ENCODE assay signal across 22 cellular contexts in the genomic region with DNA sequence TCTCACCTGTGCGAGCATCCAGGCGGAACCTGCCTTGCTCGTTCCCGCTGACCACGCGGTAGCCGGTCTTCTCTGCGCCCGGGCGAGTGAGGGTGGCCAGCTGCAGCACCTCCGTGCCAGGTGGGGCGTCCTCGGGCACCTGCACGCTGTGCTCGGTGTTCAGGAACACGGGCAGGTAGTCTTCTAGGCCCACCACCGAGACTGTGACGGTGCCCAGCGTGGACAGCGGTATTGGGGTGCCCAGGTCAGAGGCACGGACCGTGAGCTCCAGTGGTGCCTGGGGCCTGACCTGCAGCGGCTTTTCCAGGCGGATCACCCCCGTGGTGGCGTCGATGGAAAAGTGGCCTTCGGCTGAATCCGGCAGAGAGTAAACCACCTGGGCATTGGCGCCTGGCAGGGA. TPM values are rescaled to one million over a fixed set of nuclear protein-coding genes. Genes with fewer than 3 reads are reported as not detected.
DNase-seq lines count a peak whose midpoint lies in the region; ATAC-seq and TF ChIP-seq lines count a peak whose summit lies in the region.
"Had no signal": no experiment of that assay in that cellular context is flagged by ENCODE, and none has a peak within 500 bp of the region (broad histone marks: within the 10 kb centered on the region; RNA-seq: fewer than 3 reads in every experiment).

No MANE protein-coding gene starts in this region.

- intact Hi-C loops in esophagus muscularis mucosa (cut with DNase I) = no loop called here

- no CpG with 5 or more reads among the region's 30 CpGs for WGBS in neuronal stem cell (ENCODE audit: extremely low coverage in 2 of 2, insufficient read length in 2 of 2, insufficient replicate concordance in 1 of 2), 2 donors
- 91% methylated on average over 30 of the region's 30 CpGs; no CpG with 5 or more reads in 1 of the 2 donors for WGBS in upper lobe of left lung, 2 donors
- WGBS in esophagus muscularis mucosa = 88% methylated on average over 18 of the region's 30 CpGs

- H2AFZ ChIP-seq in neuronal stem cell (ENCODE audit: low read length) = no peak overlapping the region

- no peak overlapping the region for H3K4ac ChIP-seq in neuronal stem cell (ENCODE audit: low read length)

- peak overlapping the region; percentile 73 for H2AK5ac ChIP-seq in neuronal stem cell (ENCODE audit: low read depth, low read length)

- H3K36me3 Mint-ChIP-seq in naive thymus-derived CD8-positive, alpha-beta T cell = no peaks in the 10 kb centered on the region
- H3K36me3 Mint-ChIP-seq in HFFc6 (ENCODE audit: low read depth) = no peaks in the 10 kb centered on the region
- H3K36me3 Mint-ChIP-seq: CD14-positive monocyte; CD4-positive, CD25-positive, alpha-beta regulatory T cell; CD8-positive, alpha-beta T cell had no signal

- TF ChIP-seq POLR2A in upper lobe of left lung (IDR thresholded peaks at IDR 0.05) (no peak), esophagus muscularis mucosa (IDR thresholded peaks at IDR 0.05; ENCODE audit: low read depth) (no peak)

- DNase-seq in H7 = peak; percentile 27
- DNase-seq in RWPE1 (ENCODE audit: low spot score) = no peak
- no peak for DNase-seq in neuronal stem cell (ENCODE audit: low spot score)
- peak in 1 of 2 donors; percentile 63 for DNase-seq in upper lobe of left lung
- DNase-seq in naive thymus-derived CD8-positive, alpha-beta T cell = no peak
- no peak for DNase-seq in esophagus muscularis mucosa (ENCODE audit: extremely low spot score)
- DNase-seq in HFFc6 = no peak
- DNase-seq: 8988T; ACHN; BE2C; C1 segment of cervical spinal cord; Caco-2; Calu3; CD4-positive, CD25-positive, alpha-beta regulatory T cell; CD8-positive, alpha-beta T cell; DMS79 treated with DMSO at 0.1 percent for 48 hours; GDM1 had no signal

- no peak overlapping the region for H3K4me2 ChIP-seq in neuronal stem cell (ENCODE audit: insufficient read depth, low read length, poor library complexity, severe bottlenecking)
- H3K4me2 ChIP-seq: BLaER1 had no signal

- no peaks in the 10 kb centered on the region for H3K9me3 ChIP-seq in neuronal stem cell (replicated peaks in 1 of 2; ENCODE audit: control insufficient read depth in 2 of 2, insufficient read depth in 1 of 2, low read depth in 1 of 2, low read length in 2 of 2)
- no peaks in the 10 kb centered on the region for H3K9me3 ChIP-seq in upper lobe of left lung
- H3K9me3 ChIP-seq in esophagus muscularis mucosa = no peaks in the 10 kb centered on the region
- H3K9me3 ChIP-seq: BE2C, BLaER1, Caco-2 had no signal

- POLR2A ChIA-PET in RWPE1 (lab: Yijun Ruan, JAX; ENCODE audit: low non-redundant PET) = no interaction called here
- POLR2A ChIA-PET in naive thymus-derived CD8-positive, alpha-beta T cell (lab: Charles Lee) = no interaction called here

- H3K27me3 ChIP-seq in H7 (ENCODE audit: control insufficient read depth, insufficient read depth, low read length) = no peaks in the 10 kb centered on the region
- H3K27me3 ChIP-seq in neuronal stem cell (ENCODE audit: control insufficient read depth in 3 of 3, insufficient read depth in 3 of 3, low read depth in 1 of 3, low read length in 3 of 3) = peaks cover 0 to 33% (median 0%) of the 10 kb centered on the region in 3 experiments
- no peaks in the 10 kb centered on the region for H3K27me3 ChIP-seq in upper lobe of left lung
- H3K27me3 ChIP-seq in esophagus muscularis mucosa = no peaks in the 10 kb centered on the region
- H3K27me3 ChIP-seq: BLaER1 had no signal

- peak overlapping the region; percentile 69 for H3K18ac ChIP-seq in neuronal stem cell (ENCODE audit: low read length)

- no peak overlapping the region for H2BK5ac ChIP-seq in neuronal stem cell (ENCODE audit: low read length)

- TF ChIP-seq CTCF in RWPE1 (conservative IDR thresholded peaks at IDR 0.05; ENCODE audit: low read depth) (no peak), upper lobe of left lung (IDR thresholded peaks at IDR 0.05) (no peak), esophagus muscularis mucosa (IDR thresholded peaks at IDR 0.05) (no peak), HFFc6 (IDR thresholded peaks at IDR 0.05) (no peak)

- no peaks in the 10 kb centered on the region for H3K9me3 Mint-ChIP-seq in naive thymus-derived CD8-positive, alpha-beta T cell
- no peaks in the 10 kb centered on the region for H3K9me3 Mint-ChIP-seq in HFFc6
- H3K9me3 Mint-ChIP-seq: CD4-positive, CD25-positive, alpha-beta regulatory T cell; CD8-positive, alpha-beta T cell had no signal

- no peak overlapping the region for H3K9ac ChIP-seq in neuronal stem cell (ENCODE audit: low read depth, low read length, poor library complexity)
- H3K9ac ChIP-seq: BLaER1 had no signal

- H3K27me3 Mint-ChIP-seq in naive thymus-derived CD8-positive, alpha-beta T cell = peaks cover 0 to 3% (median 0%) of the 10 kb centered on the region in 5 donors
- H3K27me3 Mint-ChIP-seq in HFFc6 (ENCODE audit: insufficient read depth) = peaks cover 5% of the 10 kb centered on the region

- ATAC-seq in upper lobe of left lung (ENCODE audit: low FRiP score in 2 of 2) (peak; percentile 21 to 50), GM21786 (IDR thresholded peaks at IDR 0.05; ENCODE audit: unreplicated experiment) (no peak)
- ATAC-seq in naive thymus-derived CD8-positive, alpha-beta T cell = no peak
- ATAC-seq: CD8-positive, alpha-beta T cell; GM12878 had no signal

- no peak overlapping the region for H2BK15ac ChIP-seq in neuronal stem cell (ENCODE audit: low read length)

- no peak overlapping the region for H3K4me3 ChIP-seq in H7 (ENCODE audit: insufficient read depth, low read depth, low read length)
- H3K4me3 ChIP-seq in neuronal stem cell (ENCODE audit: low read length in 2 of 2) = peak overlapping the region in 1 of 2 donors; percentile 19
- no peak overlapping the region for H3K4me3 ChIP-seq in upper lobe of left lung
- no peak overlapping the region for H3K4me3 ChIP-seq in esophagus muscularis mucosa
- H3K4me3 ChIP-seq: BLaER1, GM12878 had no signal

- H3K27ac ChIP-seq in RWPE1 (peak overlapping the region; percentile 49), neuronal stem cell (replicated peaks; ENCODE audit: low read length) (no peak overlapping the region), upper lobe of left lung (no peak overlapping the region), esophagus muscularis mucosa (replicated peaks in 1 of 4) (no peak overlapping the region)
- H3K27ac ChIP-seq: BLaER1 had no signal

- CTCF ChIA-PET in RWPE1 (lab: Yijun Ruan, JAX) = no interaction called here

- peaks cover 0 to 4% of the 10 kb centered on the region in 2 donors for H3K4me1 ChIP-seq in neuronal stem cell (ENCODE audit: control insufficient read depth in 2 of 2, insufficient read depth in 1 of 2, low read depth in 1 of 2, low read length in 2 of 2)
- no peaks in the 10 kb centered on the region for H3K4me1 ChIP-seq in upper lobe of left lung
- H3K4me1 ChIP-seq in esophagus muscularis mucosa = no peaks in the 10 kb centered on the region
- H3K4me1 ChIP-seq: BE2C, Caco-2 had no signal

- H3K36me3 ChIP-seq in H7 (replicated peaks; ENCODE audit: control insufficient read depth, insufficient read depth, low read length) (no peaks in the 10 kb centered on the region), neuronal stem cell (replicated peaks in 1 of 2; ENCODE audit: control insufficient read depth in 2 of 2, insufficient read depth in 2 of 2, low read length in 2 of 2) (no peaks in the 10 kb centered on the region), upper lobe of left lung (no peaks in the 10 kb centered on the region), esophagus muscularis mucosa (no peaks in the 10 kb centered on the region)
- H3K36me3 ChIP-seq: BE2C, BLaER1 had no signal

- H3K27ac Mint-ChIP-seq in naive thymus-derived CD8-positive, alpha-beta T cell = no peak overlapping the region
- no peak overlapping the region for H3K27ac Mint-ChIP-seq in HFFc6
- H3K27ac Mint-ChIP-seq: CD4-positive, CD25-positive, alpha-beta regulatory T cell; CD8-positive, alpha-beta T cell had no signal

- H2BK120ac ChIP-seq in neuronal stem cell (ENCODE audit: low read depth, low read length) = no peak overlapping the region

- H3K23ac ChIP-seq in neuronal stem cell (ENCODE audit: low read depth, low read length, poor library complexity) = no peak overlapping the region

- TF ChIP-seq EP300 in upper lobe of left lung (IDR thresholded peaks at IDR 0.05) (no peak), esophagus muscularis mucosa (IDR thresholded peaks at IDR 0.05) (no peak)

- H4K91ac ChIP-seq in neuronal stem cell (ENCODE audit: low read depth, low read length, poor library complexity) = no peak overlapping the region

- H3K79me1 ChIP-seq in neuronal stem cell (ENCODE audit: low read depth, low read length) = no peaks in the 10 kb centered on the region

- no peak overlapping the region for H4K8ac ChIP-seq in neuronal stem cell (ENCODE audit: low read depth, low read length)

- no peak overlapping the region for H3K4me3 Mint-ChIP-seq in naive thymus-derived CD8-positive, alpha-beta T cell
- no peak overlapping the region for H3K4me3 Mint-ChIP-seq in HFFc6
- H3K4me3 Mint-ChIP-seq: CD14-positive monocyte; CD4-positive, CD25-positive, alpha-beta regulatory T cell; CD8-positive, alpha-beta T cell had no signal

- no peak overlapping the region for H2BK12ac ChIP-seq in neuronal stem cell (ENCODE audit: low read length)

- H3K14ac ChIP-seq in neuronal stem cell (ENCODE audit: low read length) = peak overlapping the region; percentile 85

- no peaks in the 10 kb centered on the region for H3K4me1 Mint-ChIP-seq in naive thymus-derived CD8-positive, alpha-beta T cell
- no peaks in the 10 kb centered on the region for H3K4me1 Mint-ChIP-seq in HFFc6 (ENCODE audit: low read depth)
- H3K4me1 Mint-ChIP-seq: CD14-positive monocyte; CD4-positive, CD25-positive, alpha-beta regulatory T cell had no signal

RNA-seq across cellular contexts. Expression of gene FAT2, which starts 59.5 kb away (rescaled TPM):
- under 0.01 TPM in 2 replicates for total RNA-seq in H7 (2014; rRNA removed; shearing (Covaris generic))
- polyA plus RNA-seq in neuronal stem cell (2013, experiment 1 of 2) = 0.07 TPM
- 0.03 TPM for polyA plus RNA-seq in neuronal stem cell (2013, experiment 2 of 2)
- 1 to 10 TPM in 1 of 6 donors, under 1 TPM in 4, not detected in 1; under 0.01 to 2.3 (median 0.06) TPM for total RNA-seq in upper lobe of left lung
- not detected for total RNA-seq in naive thymus-derived CD8-positive, alpha-beta T cell
- polyA plus RNA-seq in naive thymus-derived CD8-positive, alpha-beta T cell = under 1 TPM in 1 of 3 donors, not detected in 2; 0.03 TPM
- total RNA-seq in esophagus muscularis mucosa = not detected
- total RNA-seq in HFFc6 (2021; fragmentation: NEBNext Ultra II Directional; extraction: Animal tissue kit (Norgen Biotek cat#: 25700)) = not detected
- total RNA-seq: A673; Calu3; CD4-positive, CD25-positive, alpha-beta regulatory T cell; CD8-positive, alpha-beta T cell had no signal
- polyA plus RNA-seq: CD14-positive monocyte had no signal

Comparison
In these comparisons a context has a peak if more than half of its experiments do, and no peak if none do; other contexts are left out.
1. ATAC-seq: peak in upper lobe of left lung (2 of 2); none in GM21786 (single experiment) and naive thymus-derived CD8-positive, alpha-beta T cell (0 of 2).